Comparison of ENCODE assay signal across 8 cellular contexts in genomic region chr5:119071573-119071874, GRCh38. TPM values are rescaled to one million over a fixed set of nuclear protein-coding genes. Genes with fewer than 3 reads are reported as not detected.
DNase-seq lines count a peak whose midpoint lies in the region; ATAC-seq and TF ChIP-seq lines count a peak whose summit lies in the region.

No MANE protein-coding gene starts in this region.

- POLR2A ChIA-PET in naive thymus-derived CD4-positive, alpha-beta T cell (lab: Charles Lee), result interaction anchor here (0.6 to 2.7 kb wide), 19 partner anchors 8 to 380 kb away, joined by 3 to 10 read pairs (median 4); partner anchors contain the start of gene DTWD2

- peak overlapping the region; percentile 92 to 100 (median 99) for H3K27ac Mint-ChIP-seq in naive thymus-derived CD4-positive, alpha-beta T cell

- ATAC-seq in GM21367 (IDR thresholded peaks at IDR 0.05; ENCODE audit: unreplicated experiment) (peak; percentile 6), HG03571 (IDR thresholded peaks at IDR 0.05; ENCODE audit: unreplicated experiment) (no peak)
- no peak for ATAC-seq in naive thymus-derived CD4-positive, alpha-beta T cell

- H3K9me3 ChIP-seq in BE2C (no peaks in the 10 kb centered on the region), MG63 (no peaks in the 10 kb centered on the region), ectodermal cell (ENCODE audit: control insufficient read depth, low read length) (no peaks in the 10 kb centered on the region)
- no peaks in the 10 kb centered on the region for H3K9me3 ChIP-seq in naive thymus-derived CD4-positive, alpha-beta T cell (ENCODE audit: control insufficient read depth in 2 of 3, low read length in 3 of 3)

- DNase-seq in BE2C (no peak), MG63 (no peak), DMS114 treated with DMSO at 0.1 percent for 48 hours (lab: John Stamatoyannopoulos, UW; ENCODE audit: unreplicated experiment) (no peak), NCI-H1417 (lab: John Stamatoyannopoulos, UW) (no peak)
- peak in 1 of 9 donors; percentile 7 for DNase-seq in naive thymus-derived CD4-positive, alpha-beta T cell

- peak overlapping the region; percentile 90 to 100 (median 98) for H3K4me3 Mint-ChIP-seq in naive thymus-derived CD4-positive, alpha-beta T cell

- peaks cover 0 to 8% (median 6%) of the 10 kb centered on the region in 5 donors for H3K36me3 Mint-ChIP-seq in naive thymus-derived CD4-positive, alpha-beta T cell

- H3K4me1 Mint-ChIP-seq in naive thymus-derived CD4-positive, alpha-beta T cell, result peaks cover 28 to 48% (median 43%) of the 10 kb centered on the region in 7 donors

- H3K36me3 ChIP-seq in BE2C (no peaks in the 10 kb centered on the region), MG63 (no peaks in the 10 kb centered on the region), ectodermal cell (ENCODE audit: control insufficient read depth, insufficient read depth, low read length) (no peaks in the 10 kb centered on the region)
- no peaks in the 10 kb centered on the region for H3K36me3 ChIP-seq in naive thymus-derived CD4-positive, alpha-beta T cell (ENCODE audit: control insufficient read depth in 2 of 3, insufficient read depth in 3 of 3, low read length in 3 of 3)

- peaks cover 0 to 4% (median 0%) of the 10 kb centered on the region in 11 donors for H3K9me3 Mint-ChIP-seq in naive thymus-derived CD4-positive, alpha-beta T cell

- CTCF ChIA-PET in naive thymus-derived CD4-positive, alpha-beta T cell (lab: Charles Lee), result interaction anchor here (0.6 to 1.7 kb wide), 5 partner anchors 116 to 363 kb away, joined by 3 to 6 read pairs (median 5); no protein-coding TSS in a partner anchor

- intact Hi-C loops in naive thymus-derived CD4-positive, alpha-beta T cell (cut with micrococcal nuclease), result loop anchor here (1.0 to 5.0 kb wide), 6 partner anchors 8 to 326 kb away; partner anchors contain the start of gene TNFAIP8 (in 1 of the 2)

- H3K4me3 ChIP-seq in BE2C (ENCODE audit: low read depth, low read length), result peak overlapping the region; percentile 62
- peak overlapping the region; percentile 80 for H3K4me3 ChIP-seq in MG63
- H3K4me3 ChIP-seq in ectodermal cell (ENCODE audit: insufficient read depth, low read depth, low read length), result peak overlapping the region; percentile 93
- peak overlapping the region; percentile 63 for H3K4me3 ChIP-seq in naive thymus-derived CD4-positive, alpha-beta T cell (ENCODE audit: low read length)

- no peaks in the 10 kb centered on the region for H3K4me1 ChIP-seq in BE2C
- H3K4me1 ChIP-seq in ectodermal cell (ENCODE audit: control insufficient read depth, insufficient read depth, low read length), result no peaks in the 10 kb centered on the region
- H3K4me1 ChIP-seq in naive thymus-derived CD4-positive, alpha-beta T cell (ENCODE audit: control insufficient read depth in 2 of 2, insufficient read depth in 2 of 2, low read length in 2 of 2), result peaks cover 24 to 29% of the 10 kb centered on the region in 2 donors

- WGBS in ectodermal cell, 2 experiments, result 0% methylated on average over 18 of the region's 18 CpGs

- H3K27me3 ChIP-seq in BE2C (no peaks in the 10 kb centered on the region), MG63 (no peaks in the 10 kb centered on the region), ectodermal cell (ENCODE audit: control insufficient read depth, insufficient read depth, low read length, poor library complexity, severe bottlenecking) (no peaks in the 10 kb centered on the region)
- no peaks in the 10 kb centered on the region for H3K27me3 ChIP-seq in naive thymus-derived CD4-positive, alpha-beta T cell (ENCODE audit: control insufficient read depth in 2 of 2, insufficient read depth in 2 of 2, low read length in 2 of 2)

- H3K27me3 Mint-ChIP-seq in naive thymus-derived CD4-positive, alpha-beta T cell, result peaks cover 0 to 2% (median 0%) of the 10 kb centered on the region in 5 donors

- peak overlapping the region; percentile 89 for H3K27ac ChIP-seq in ectodermal cell (ENCODE audit: insufficient read depth, low read depth, low read length, poor library complexity, severe bottlenecking)
- peak overlapping the region; percentile 93 for H3K27ac ChIP-seq in naive thymus-derived CD4-positive, alpha-beta T cell (ENCODE audit: low read depth, low read length)

- no peak for TF ChIP-seq CTCF in BE2C (IDR thresholded peaks at IDR 0.05; ENCODE audit: low read depth, low read length)

RNA-seq across cellular contexts. Expression of gene DMXL1, which starts 0.6 kb away (rescaled TPM):
- 15.6 TPM for polyA plus RNA-seq in BE2C (2012; ENCODE audit: insufficient read depth, insufficient read length, low read depth)
- total RNA-seq in MG63 (2014; rRNA removed; shearing (Covaris generic); ENCODE audit: low replicate concordance), result 18.5 and 105 TPM in 2 replicates
- 20.6 TPM for polyA plus RNA-seq in ectodermal cell (2013, experiment 1 of 4)
- polyA plus RNA-seq in ectodermal cell (2013, experiment 2 of 4), result 19.9 TPM
- 14.6 TPM for polyA plus RNA-seq in ectodermal cell (2013, experiment 3 of 4)
- 18.8 TPM for polyA plus RNA-seq in ectodermal cell (2013, experiment 4 of 4)
- total RNA-seq in naive thymus-derived CD4-positive, alpha-beta T cell, result 10 to 100 TPM; 30.5 to 40.8 (median 32.4) TPM
- 10 to 100 TPM; 16.5 to 17.0 TPM for polyA plus RNA-seq in naive thymus-derived CD4-positive, alpha-beta T cell
